In the genomic region with DNA sequence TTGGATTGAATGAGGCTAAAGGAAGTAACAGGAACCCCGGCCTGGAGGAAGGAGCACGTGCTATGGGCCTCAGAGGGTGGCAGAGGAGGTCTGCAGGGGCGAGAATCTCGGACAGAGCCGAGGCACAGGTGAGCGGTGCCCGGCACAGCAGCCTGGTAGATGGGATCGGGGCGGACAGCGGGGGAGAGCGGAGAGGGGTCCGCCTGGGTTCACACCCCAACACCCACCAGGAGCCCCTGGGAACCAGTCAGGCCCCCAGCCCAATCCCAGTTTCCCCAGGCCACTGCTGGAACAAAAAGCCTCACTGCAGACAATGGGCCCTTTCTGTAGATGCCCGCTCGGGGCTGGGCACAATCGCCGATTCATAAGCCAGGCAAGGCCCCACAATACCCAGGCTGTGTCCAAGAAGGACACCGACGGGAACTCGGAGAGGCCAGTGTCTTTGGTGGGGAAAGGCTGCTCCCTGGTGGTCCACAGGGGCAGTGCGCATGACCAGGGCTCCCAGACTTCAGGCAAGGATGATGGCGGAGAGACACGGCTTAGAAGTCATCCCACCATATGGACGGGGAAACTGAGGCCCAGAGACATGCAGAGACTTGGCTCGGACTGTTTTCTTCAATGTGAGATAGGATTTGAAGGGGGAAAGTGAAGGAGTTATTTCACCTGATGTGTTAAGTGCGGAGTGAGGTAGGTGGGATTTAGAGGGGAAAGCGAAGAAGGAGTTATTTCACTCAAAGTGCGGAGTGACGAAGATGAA, we compare ENCODE assay signal across 8 cellular contexts.
DNase-seq lines count a peak whose midpoint lies in the region; ATAC-seq and TF ChIP-seq lines count a peak whose summit lies in the region.

No MANE protein-coding gene starts in this region.

- H3K27me3 ChIP-seq in KMS-11 (ENCODE audit: insufficient read depth, low read depth) (no peaks in the 10 kb centered on the region), cardiac muscle cell (no peaks in the 10 kb centered on the region), prostate gland (replicated peaks; ENCODE audit: insufficient read depth) (peaks cover 6% of the 10 kb centered on the region), uterus (no peaks in the 10 kb centered on the region)

- H3K79me2 ChIP-seq in KMS-11 (ENCODE audit: insufficient read depth, low read depth), result no peaks in the 10 kb centered on the region

- intact Hi-C loops in prostate gland (cut with DNase I), result loop anchor here (5.0 kb wide), 1 partner anchor 517 kb away; no protein-coding TSS in a partner anchor
- intact Hi-C loops in uterus (cut with DNase I; ENCODE audit: low total_unique reads), result loop anchor here (10.0 kb wide), 1 partner anchor 424 kb away; a partner anchor contains a TSS

- no peaks in the 10 kb centered on the region for H3K36me3 ChIP-seq in KMS-11 (ENCODE audit: insufficient read depth)
- no peaks in the 10 kb centered on the region for H3K36me3 ChIP-seq in cardiac muscle cell
- H3K36me3 ChIP-seq in prostate gland, result no peaks in the 10 kb centered on the region
- H3K36me3 ChIP-seq in uterus, result no peaks in the 10 kb centered on the region

- H3K4me1 ChIP-seq in KMS-11 (ENCODE audit: low read depth, poor library complexity, severe bottlenecking) (no peaks in the 10 kb centered on the region), cardiac muscle cell (ENCODE audit: low read depth) (no peaks in the 10 kb centered on the region), prostate gland (replicated peaks) (no peaks in the 10 kb centered on the region), uterus (no peaks in the 10 kb centered on the region)

- TF ChIP-seq POLR2A in prostate gland (IDR thresholded peaks at IDR 0.05), result no peak
- no peak for TF ChIP-seq POLR2A in uterus (IDR thresholded peaks at IDR 0.05)

- no peaks in the 10 kb centered on the region for H3K9me3 Mint-ChIP-seq in activated naive CD4-positive, alpha-beta T cell treated with anti-CD3 and anti-CD28 coated beads, Interleukin-2, amount 50 U/mL, for 72 hours

- 51% methylated on average over 26 of the region's 28 CpGs for WGBS in prostate gland

- no peak overlapping the region for H3K9ac ChIP-seq in KMS-11

- H3K4me3 ChIP-seq in KMS-11 (IDR thresholded peaks at IDR 0.05; ENCODE audit: insufficient read depth, low read depth, low read length) (no peak overlapping the region), cardiac muscle cell (no peak overlapping the region), prostate gland (no peak overlapping the region), uterus (no peak overlapping the region)

- H4K20me1 ChIP-seq in KMS-11 (ENCODE audit: insufficient read depth), result no peaks in the 10 kb centered on the region

- H2AFZ ChIP-seq in KMS-11 (ENCODE audit: low read depth), result peak overlapping the region; percentile 35

- TF ChIP-seq CTCF in KMS-11 (conservative IDR thresholded peaks at IDR 0.05; ENCODE audit: low read depth, low read length), result peak; percentile 97
- TF ChIP-seq CTCF in cardiac muscle cell (IDR thresholded peaks at IDR 0.05; ENCODE audit: low read depth, low read length), result peak; percentile 99
- peak; percentile 93 to 96 (median 94) for TF ChIP-seq CTCF in prostate gland (IDR thresholded peaks at IDR 0.05)
- TF ChIP-seq CTCF in uterus (IDR thresholded peaks at IDR 0.05), result peak; percentile 76 to 93 (median 86)

- H3K27ac Mint-ChIP-seq in activated naive CD4-positive, alpha-beta T cell treated with anti-CD3 and anti-CD28 coated beads, Interleukin-2, amount 50 U/mL, for 72 hours, result no peak overlapping the region

- peak; percentile 51 for DNase-seq in SIG-M5 treated with dmso at 0.1 percent for 504 hours (lab: John Stamatoyannopoulos, UW; ENCODE audit: unreplicated experiment)
- DNase-seq in SIG-M5 (lab: John Stamatoyannopoulos, UW), result no peak
- DNase-seq in SKM-1 treated with dmso at 0.1 percent for 144 hours (lab: John Stamatoyannopoulos, UW; ENCODE audit: unreplicated experiment), result peak; percentile 30
- peak in 1 of 2 donors; percentile 75 for DNase-seq in activated naive CD4-positive, alpha-beta T cell treated with anti-CD3 and anti-CD28 coated beads, Interleukin-2, amount 50 U/mL, for 72 hours (ENCODE audit: low spot score in 2 of 2)
- DNase-seq in cardiac muscle cell (ENCODE audit: low read depth in 1 of 2, low spot score in 1 of 2), result peak; percentile 71 to 72
- DNase-seq in prostate gland (ENCODE audit: low spot score), result peak; percentile 48
- DNase-seq in uterus, result peak; percentile 24 to 52

- peak; percentile 40 to 66 for ATAC-seq in activated naive CD4-positive, alpha-beta T cell treated with anti-CD3 and anti-CD28 coated beads, Interleukin-2, amount 50 U/mL, for 72 hours

- H3K27ac ChIP-seq in KMS-11 (no peak overlapping the region), cardiac muscle cell (no peak overlapping the region), prostate gland (no peak overlapping the region), uterus (no peak overlapping the region)

- H3K4me2 ChIP-seq in KMS-11, result no peak overlapping the region

- H3K36me3 Mint-ChIP-seq in activated naive CD4-positive, alpha-beta T cell treated with anti-CD3 and anti-CD28 coated beads, Interleukin-2, amount 50 U/mL, for 72 hours, result no peaks in the 10 kb centered on the region

- H3K9me3 ChIP-seq in cardiac muscle cell (ENCODE audit: low read depth) (no peaks in the 10 kb centered on the region), prostate gland (no peaks in the 10 kb centered on the region), uterus (no peaks in the 10 kb centered on the region)
